Comparison of ENCODE assay signal across 8 cellular contexts in the genomic region with DNA sequence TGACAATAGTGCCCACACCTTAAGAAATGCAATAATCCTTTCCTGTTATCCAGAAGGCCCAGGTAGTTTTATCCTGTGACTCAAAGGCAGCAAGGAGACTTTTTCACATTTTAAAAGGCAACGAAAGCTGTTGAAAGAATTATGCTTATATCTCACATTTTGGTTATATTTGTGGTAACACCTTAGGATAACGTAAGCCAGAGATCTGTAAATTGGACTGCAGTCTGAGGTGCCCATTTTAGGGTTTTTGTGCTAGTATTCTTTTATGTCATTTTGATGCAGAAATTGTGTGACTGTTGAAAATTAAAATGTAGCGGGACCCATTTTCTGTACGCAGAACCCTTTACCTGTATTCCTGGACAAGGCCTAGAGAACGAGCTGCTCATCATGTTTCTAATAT.
"Had no signal": no experiment of that assay in that cellular context is flagged by ENCODE, and none has a peak within 500 bp of the region (broad histone marks: within the 10 kb centered on the region; RNA-seq: fewer than 3 reads in every experiment).

No MANE protein-coding gene starts in this region.

- DNase-seq: GDM1, GF-D8 had no signal

- ATAC-seq: GM12878 had no signal

- H3K4me3 ChIP-seq: GM12878 had no signal

- FAIRE-seq: G401.6, GM12878, GM12891, GM12892, GM18507, GM19239 had no signal
